Comparison of ENCODE assay signal across 11 cellular contexts in the genomic region with DNA sequence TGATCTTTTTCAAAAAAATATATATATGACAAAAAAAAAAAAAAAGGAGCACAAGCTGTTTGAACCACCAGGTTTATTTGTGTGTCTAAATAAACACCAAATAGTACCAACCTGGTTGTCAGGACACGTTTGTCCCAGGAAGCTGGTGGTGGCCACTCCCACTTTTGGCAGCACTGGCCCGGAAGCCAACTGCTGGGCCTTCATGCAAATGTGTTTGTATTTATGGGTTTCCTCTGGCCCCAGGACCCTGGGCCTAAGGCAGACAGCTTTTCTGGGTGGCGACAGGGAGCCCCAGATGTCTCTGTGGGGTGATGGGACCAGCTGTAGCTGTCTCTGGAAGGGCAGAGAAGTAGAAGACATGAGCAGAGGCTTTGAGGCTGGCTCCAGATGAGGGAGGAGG. TPM values are rescaled to one million over a fixed set of nuclear protein-coding genes. Genes with fewer than 3 reads are reported as not detected.
A peak's percentile ranks its signal among the peaks of the same experiment; 100 is the strongest.
DNase-seq lines count a peak whose midpoint lies in the region; ATAC-seq lines count a peak whose summit lies in the region.
"Had no signal": no experiment of that assay in that cellular context is flagged by ENCODE, and none has a peak within 500 bp of the region (broad histone marks: within the 10 kb centered on the region; RNA-seq: fewer than 3 reads in every experiment).

No MANE protein-coding gene starts in this region.

- POLR2A ChIA-PET in CD4-positive, alpha-beta memory T cell (lab: Charles Lee; ENCODE audit: partially characterized antibody) = no interaction called here

- H3K36me3 Mint-ChIP-seq in CD4-positive, alpha-beta memory T cell = peaks cover 10 to 28% of the 10 kb centered on the region in 2 donors

- peaks cover 2 to 9% (median 6%) of the 10 kb centered on the region in 4 donors for H3K4me1 Mint-ChIP-seq in CD4-positive, alpha-beta memory T cell

- H3K4me3 ChIP-seq in CD4-positive, alpha-beta memory T cell (ENCODE audit: low read length in 2 of 2) = no peak overlapping the region
- H3K4me3 ChIP-seq: BLaER1 treated with 17β-estradiol and CSF1 and Interleukin-3, amounts not matched to agents 10 nM and 100 nM had no signal

- CTCF ChIA-PET in CD4-positive, alpha-beta memory T cell (lab: Charles Lee; ENCODE audit: partially characterized antibody) = interaction anchor here (0.8 to 1.9 kb wide), 8 partner anchors 12 to 82 kb away, joined by 3 to 12 read pairs (median 4); no protein-coding TSS in a partner anchor

- intact Hi-C loops in CD4-positive, alpha-beta memory T cell (cut with micrococcal nuclease) = no loop called here
- intact Hi-C loops in Right ventricle myocardium superior (cut with DNase I) = no loop called here

- H3K27ac Mint-ChIP-seq in CD4-positive, alpha-beta memory T cell = peak overlapping the region in 5 of 7 donors; percentile 4 to 64 (median 36)

- H3K4me1 ChIP-seq in CD4-positive, alpha-beta memory T cell (ENCODE audit: insufficient read depth, low read length) = peaks cover 8% of the 10 kb centered on the region

- no peaks in the 10 kb centered on the region for H3K27me3 ChIP-seq in CD4-positive, alpha-beta memory T cell (ENCODE audit: insufficient read depth, low read length)
- H3K27me3 ChIP-seq: BLaER1 treated with 17β-estradiol and CSF1 and Interleukin-3, amounts not matched to agents 10 nM and 100 nM had no signal

- H3K27ac ChIP-seq in CD4-positive, alpha-beta memory T cell (ENCODE audit: low read depth, low read length) = no peak overlapping the region
- H3K27ac ChIP-seq in epithelial cell of prostate = peak overlapping the region; percentile 10

- H3K4me3 Mint-ChIP-seq in CD4-positive, alpha-beta memory T cell = no peak overlapping the region

- H3K9me3 Mint-ChIP-seq in CD4-positive, alpha-beta memory T cell = peaks cover 0 to 3% (median 0%) of the 10 kb centered on the region in 8 donors

- H3K27me3 Mint-ChIP-seq in CD4-positive, alpha-beta memory T cell = no peaks in the 10 kb centered on the region

- H3K9me3 ChIP-seq in CD4-positive, alpha-beta memory T cell (ENCODE audit: control insufficient read depth in 1 of 2, low read length in 2 of 2) = no peaks in the 10 kb centered on the region
- H3K9me3 ChIP-seq: BLaER1 treated with 17β-estradiol and CSF1 and Interleukin-3, amounts not matched to agents 10 nM and 100 nM had no signal

- peaks cover 12% of the 10 kb centered on the region for H3K36me3 ChIP-seq in CD4-positive, alpha-beta memory T cell (ENCODE audit: insufficient read depth, low read length)

- ATAC-seq in GM19452 (IDR thresholded peaks at IDR 0.05; ENCODE audit: unreplicated experiment) (peak; percentile 54), HG03095 (IDR thresholded peaks at IDR 0.05; ENCODE audit: unreplicated experiment) (peak; percentile 50), Right ventricle myocardium superior (ENCODE audit: poor library complexity) (no peak)

- DNase-seq in CD4-positive, alpha-beta memory T cell = no peak
- DNase-seq in epithelial cell of prostate (ENCODE audit: low read depth, low spot score) = no peak
- no peak for DNase-seq in NCI-H1092 treated with DMSO at 0.1 percent for 48 hours (lab: John Stamatoyannopoulos, UW)
- DNase-seq in activated CD4-positive, alpha-beta T cell treated with anti-CD3 and anti-CD28 coated beads, Interleukin-2, amount 50 U/mL, for 4 hours = no peak
- DNase-seq in Right ventricle myocardium superior = no peak
- no peak for DNase-seq in AG08396 (ENCODE audit: low spot score)
- DNase-seq: activated CD8-positive, alpha-beta memory T cell treated with anti-CD3 and anti-CD28 coated beads, Interleukin-2, amount 50 U/mL, for 4 hours; NCI-H1694 treated with DMSO at 0.1 percent for 48 hours had no signal

RNA-seq across cellular contexts. Expression of a gene that starts 31.6 kb away (rescaled TPM):
- 10 to 100 TPM; 15.7 to 16.6 TPM for total RNA-seq in CD4-positive, alpha-beta memory T cell
- 10 to 100 TPM in 1 of 2 donors, 1 to 10 TPM in 1; 6.6 to 26.4 TPM for polyA plus RNA-seq in CD4-positive, alpha-beta memory T cell
- 15.3 TPM for total RNA-seq in Right ventricle myocardium superior
